26 cellular contexts compared by ENCODE assay signal in the genomic region with DNA sequence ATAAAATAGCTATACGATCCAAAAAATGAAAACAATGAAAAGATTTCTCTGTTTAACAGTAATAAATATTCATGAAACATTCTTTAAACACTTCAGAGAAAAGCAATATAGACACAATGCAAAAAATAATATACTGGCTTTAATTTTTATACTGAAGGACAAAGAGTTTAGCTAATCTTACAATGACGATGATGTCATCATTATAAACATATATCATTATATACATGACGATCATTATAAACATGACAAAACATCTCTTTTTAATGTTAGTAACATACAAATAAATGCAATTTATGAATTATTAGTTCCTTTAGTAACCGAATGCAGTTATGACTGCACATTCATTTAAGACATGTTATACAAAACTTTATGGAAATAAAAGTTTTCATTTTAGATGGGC.
"Had no signal": no experiment of that assay in that cellular context is flagged by ENCODE, and none has a peak within 500 bp of the region (broad histone marks: within the 10 kb centered on the region; RNA-seq: fewer than 3 reads in every experiment).

No MANE protein-coding gene starts in this region.

- H3K36me3 ChIP-seq: colonic mucosa, esophagus squamous epithelium, gastrocnemius medialis, heart right ventricle, left lung, lower lobe of right lung had no signal

- DNase-seq: colonic mucosa; cortex of kidney; effector CD8-positive, alpha-beta T cell; effector memory CD8-positive, alpha-beta T cell; endodermal cell; erythroblast; esophagus squamous epithelium; foreskin fibroblast; foreskin melanocyte; gastrocnemius medialis; glutamatergic neuron; head of caudate nucleus; heart right ventricle; hippocampal formation; left cardiac atrium; left lung; left ventricle myocardium superior; lower lobe of right lung; mesenchymal stem cell; mucosa of descending colon; naive B cell had no signal

- ATAC-seq: effector memory CD8-positive, alpha-beta T cell; esophagus mucosa; gastrocnemius medialis; heart right ventricle; left cardiac atrium; left lung; left ventricle myocardium superior; lower lobe of right lung; mucosa of descending colon had no signal

- H3K9me3 ChIP-seq: colonic mucosa, esophagus squamous epithelium, gastrocnemius medialis, left lung, lower lobe of right lung, mucosa of descending colon had no signal

- H3K27ac ChIP-seq: colonic mucosa, epithelial cell of prostate, esophagus squamous epithelium, gastrocnemius medialis, heart right ventricle, left lung, lower lobe of right lung had no signal

- FAIRE-seq: endometrium, islet of Langerhans, keratinocyte had no signal

- H3K27me3 ChIP-seq: colonic mucosa, esophagus squamous epithelium, gastrocnemius medialis, heart right ventricle, left lung had no signal

- H3K4me3 ChIP-seq: colonic mucosa, esophagus squamous epithelium, gastrocnemius medialis, heart right ventricle, left lung, lower lobe of right lung, mucosa of descending colon had no signal

- H3K4me1 ChIP-seq: colonic mucosa, esophagus squamous epithelium, gastrocnemius medialis, heart right ventricle, left lung, lower lobe of right lung had no signal
